9 cellular contexts compared by ENCODE assay signal in the genomic region with DNA sequence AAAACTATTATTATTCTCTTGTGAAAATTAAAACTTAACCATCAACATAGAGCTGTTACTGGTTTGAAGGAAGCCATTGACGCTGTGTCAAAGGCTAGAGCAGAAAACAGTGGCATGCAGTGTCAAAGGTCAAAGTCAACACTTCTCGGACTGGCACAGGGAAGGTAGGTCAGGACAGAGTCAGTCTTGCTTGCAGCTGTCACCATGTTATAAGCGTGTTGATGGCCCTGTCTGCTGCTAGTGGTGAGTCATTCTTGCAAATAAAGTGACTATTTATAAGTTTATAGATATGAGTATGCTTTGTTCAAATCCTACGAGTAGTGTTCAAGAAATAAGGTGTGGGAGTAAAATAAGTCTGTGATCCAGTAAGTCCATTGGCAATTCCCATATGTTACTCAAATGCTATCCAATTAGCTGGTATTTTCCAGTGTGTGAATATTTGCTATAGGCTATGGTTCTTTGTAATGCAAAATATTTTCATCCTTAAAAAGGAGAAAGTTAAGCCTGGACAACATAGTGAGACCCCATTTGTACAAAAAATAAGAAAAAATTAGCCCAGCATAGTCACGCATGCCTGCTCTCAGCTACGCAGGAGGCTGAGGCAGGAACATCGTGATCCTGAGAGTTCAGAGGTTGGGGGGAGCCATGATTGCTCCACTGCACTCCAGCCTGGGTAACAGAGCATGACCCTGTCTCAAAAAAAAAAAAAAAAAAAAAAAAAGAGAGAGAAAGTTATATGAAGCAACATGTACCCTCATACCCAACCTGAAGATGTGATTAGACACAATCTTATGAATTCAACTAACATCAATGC. TPM values are rescaled to one million over a fixed set of nuclear protein-coding genes. Genes with fewer than 3 reads are reported as not detected.
DNase-seq lines count a peak whose midpoint lies in the region; ATAC-seq, FAIRE-seq and TF ChIP-seq lines count a peak whose summit lies in the region.
"Had no signal": no experiment of that assay in that cellular context is flagged by ENCODE, and none has a peak within 500 bp of the region (broad histone marks: within the 10 kb centered on the region; RNA-seq: fewer than 3 reads in every experiment).

No MANE protein-coding gene starts in this region.

- FAIRE-seq in GM12891 (lab: Jason Lieb, UNC), result peak; percentile 68
- FAIRE-seq: colon had no signal

- H3K27ac ChIP-seq in VCaP, result peak overlapping the region; percentile 73

- CTCF ChIA-PET in activated naive CD4-positive, alpha-beta T cell treated with anti-CD3 and anti-CD28 coated beads, Interleukin-2, amount 10 ng/mL, durations not matched to agents 7 days and 5 days (lab: Charles Lee), result interaction anchor here (0.8 to 3.5 kb wide), 14 partner anchors 9 to 388 kb away, joined by 3 to 23 read pairs (median 6); no protein-coding TSS in a partner anchor
- CTCF ChIA-PET in activated naive CD4-positive, alpha-beta T cell treated with anti-CD3 and anti-CD28 coated beads for 36 hours (lab: Charles Lee), result interaction anchor here (0.6 to 3.8 kb wide), 15 partner anchors 8 to 382 kb away, joined by 3 to 28 read pairs (median 4); a partner anchor contains a TSS

- H3K27me3 Mint-ChIP-seq in activated naive CD4-positive, alpha-beta T cell treated with anti-CD3 and anti-CD28 coated beads, Interleukin-2, amount 10 ng/mL, durations not matched to agents 7 days and 5 days, result peaks cover 23% of the 10 kb centered on the region
- H3K27me3 Mint-ChIP-seq in activated naive CD4-positive, alpha-beta T cell treated with anti-CD3 and anti-CD28 coated beads for 36 hours (ENCODE audit: low read depth), result peaks cover 14% of the 10 kb centered on the region

- no peaks in the 10 kb centered on the region for H3K36me3 Mint-ChIP-seq in activated naive CD4-positive, alpha-beta T cell treated with anti-CD3 and anti-CD28 coated beads, Interleukin-2, amount 10 ng/mL, durations not matched to agents 7 days and 5 days
- no peaks in the 10 kb centered on the region for H3K36me3 Mint-ChIP-seq in activated naive CD4-positive, alpha-beta T cell treated with anti-CD3 and anti-CD28 coated beads for 36 hours (ENCODE audit: low read depth)

- peak; percentile 45 for ATAC-seq in HG02981 (IDR thresholded peaks at IDR 0.05; ENCODE audit: unreplicated experiment)
- no peak for ATAC-seq in HG02852 (IDR thresholded peaks at IDR 0.05; ENCODE audit: unreplicated experiment)
- no peak for ATAC-seq in omental fat pad (ENCODE audit: low FRiP score)

- DNase-seq in GM12891 (ENCODE audit: insufficient read length, low spot score) (no peak), lung microvascular endothelial cell (ENCODE audit: low read depth in 2 of 2) (peak; percentile 30 to 41), omental fat pad (ENCODE audit: low spot score) (no peak)
- no peak for DNase-seq in activated naive CD4-positive, alpha-beta T cell treated with anti-CD3 and anti-CD28 coated beads, Interleukin-2, amount 10 ng/mL, durations not matched to agents 7 days and 5 days
- no peak for DNase-seq in activated naive CD4-positive, alpha-beta T cell treated with anti-CD3 and anti-CD28 coated beads for 36 hours

- H3K9me3 Mint-ChIP-seq in activated naive CD4-positive, alpha-beta T cell treated with anti-CD3 and anti-CD28 coated beads, Interleukin-2, amount 10 ng/mL, durations not matched to agents 7 days and 5 days, result no peaks in the 10 kb centered on the region
- no peaks in the 10 kb centered on the region for H3K9me3 Mint-ChIP-seq in activated naive CD4-positive, alpha-beta T cell treated with anti-CD3 and anti-CD28 coated beads for 36 hours

- H3K4me1 Mint-ChIP-seq in activated naive CD4-positive, alpha-beta T cell treated with anti-CD3 and anti-CD28 coated beads, Interleukin-2, amount 10 ng/mL, durations not matched to agents 7 days and 5 days, result peaks cover 11% of the 10 kb centered on the region
- peaks cover 9% of the 10 kb centered on the region for H3K4me1 Mint-ChIP-seq in activated naive CD4-positive, alpha-beta T cell treated with anti-CD3 and anti-CD28 coated beads for 36 hours (ENCODE audit: low read depth)

- TF ChIP-seq CTCF in VCaP (conservative IDR thresholded peaks at IDR 0.05) (no peak), omental fat pad (IDR thresholded peaks at IDR 0.05) (no peak)

- no peak overlapping the region for H3K27ac Mint-ChIP-seq in activated naive CD4-positive, alpha-beta T cell treated with anti-CD3 and anti-CD28 coated beads, Interleukin-2, amount 10 ng/mL, durations not matched to agents 7 days and 5 days
- no peak overlapping the region for H3K27ac Mint-ChIP-seq in activated naive CD4-positive, alpha-beta T cell treated with anti-CD3 and anti-CD28 coated beads for 36 hours

- intact Hi-C loops in activated naive CD4-positive, alpha-beta T cell treated with anti-CD3 and anti-CD28 coated beads for 36 hours (cut with micrococcal nuclease), result loop anchor here (1.0 to 10.0 kb wide), 5 partner anchors 85 to 748 kb away; no protein-coding TSS in a partner anchor

- TF ChIP-seq POLR2A in GM12891 (IDR thresholded peaks at IDR 0.05; ENCODE audit: low read depth, low read length), result peak; percentile 30; the same call in 1 of the 2 replicates

- H3K4me3 Mint-ChIP-seq in activated naive CD4-positive, alpha-beta T cell treated with anti-CD3 and anti-CD28 coated beads, Interleukin-2, amount 10 ng/mL, durations not matched to agents 7 days and 5 days, result no peak overlapping the region
- H3K4me3 Mint-ChIP-seq in activated naive CD4-positive, alpha-beta T cell treated with anti-CD3 and anti-CD28 coated beads for 36 hours, result no peak overlapping the region

TF ChIP-seq in GM12891, 5 proteins besides CTCF, POLR2A, EP300 and RAD21:
- peak; percentile 59; the same call in 1 of the 2 replicates for TF ChIP-seq POU2F2 (IDR thresholded peaks at IDR 0.05; ENCODE audit: low read depth, low read length)
- TF ChIP-seq POLR2AphosphoS5 (IDR thresholded peaks at IDR 0.05; ENCODE audit: low read depth, low read length), result no peak
- peak; percentile 81 for TF ChIP-seq PAX5 (IDR thresholded peaks at IDR 0.05; ENCODE audit: insufficient read depth, low read length, severe bottlenecking)

RNA-seq across cellular contexts. Expression of a gene that starts 26.3 kb away (rescaled TPM):
- 0.28 TPM for polyA plus RNA-seq in GM12891 (2012; ENCODE audit: low read depth, missing spikeins)
- total RNA-seq in lung microvascular endothelial cell (229 and 317 TPM in 2 replicates), omental fat pad (100 to 1,000 TPM in 3 of 4 donors, 10 to 100 TPM in 1; 89.7 to 661 (median 197) TPM)
- total RNA-seq in activated naive CD4-positive, alpha-beta T cell treated with anti-CD3 and anti-CD28 coated beads for 36 hours, result not detected

Comparison
In these comparisons a context has a peak if more than half of its experiments do, and no peak if none do; other contexts are left out.
1. DNase-seq: peak in lung microvascular endothelial cell (2 of 2); none in GM12891 (single experiment), activated naive CD4-positive, alpha-beta T cell treated with anti-CD3 and anti-CD28 coated beads, Interleukin-2, amount 10 ng/mL, durations not matched to agents 7 days and 5 days (single experiment), activated naive CD4-positive, alpha-beta T cell treated with anti-CD3 and anti-CD28 coated beads for 36 hours (single experiment) and omental fat pad (single experiment).
2. RNA of a gene that starts 26.3 kb away (total RNA-seq): 229 to 317 TPM in lung microvascular endothelial cell and 89.7 to 661 TPM in omental fat pad; not detected in activated naive CD4-positive, alpha-beta T cell treated with anti-CD3 and anti-CD28 coated beads for 36 hours; every median in the first group is over 10 times any median in the second.